In genomic region chr6:86017236-86017635, GRCh38 we compare ENCODE assay signal across 19 cellular contexts.
A peak's percentile ranks its signal among the peaks of the same experiment; 100 is the strongest.
DNase-seq lines count a peak whose midpoint lies in the region; ATAC-seq, FAIRE-seq and TF ChIP-seq lines count a peak whose summit lies in the region.
"Had no signal": no experiment of that assay in that cellular context is flagged by ENCODE, and none has a peak within 500 bp of the region (broad histone marks: within the 10 kb centered on the region; RNA-seq: fewer than 3 reads in every experiment).

No MANE protein-coding gene starts in this region.

- H3K27ac Mint-ChIP-seq in Calu3 (ENCODE audit: unreplicated experiment) (no peak overlapping the region), mesothelial cell of epicardium (no peak overlapping the region)
- H3K27ac Mint-ChIP-seq: memory B cell; T-helper 2 cell treated with Interferon-gamma antibody and Interleukin-4, amounts not matched to agents 5 μg/mL and 100 μg/mL, for 36 hours had no signal

- DNase-seq in Calu3 (no peak), H4 (ENCODE audit: low spot score) (no peak), H54 (ENCODE audit: insufficient read length, low spot score) (no peak), mesothelial cell of epicardium (ENCODE audit: low spot score in 2 of 2, unreplicated experiment in 2 of 2) (no peak)
- DNase-seq: activated CD4-positive, alpha-beta T cell treated with anti-CD3 and anti-CD28 coated beads, Interleukin-2, amount 50 U/mL, for 48 hours; activated naive CD4-positive, alpha-beta T cell treated with anti-CD3 and anti-CD28 coated beads, Interleukin-2, amount 50 U/mL, for 16 hours; cerebellar nuclear complex; DMS153; esophagus squamous epithelium; NCI-H1092; NCI-H510A; pancreas had no signal

- H3K36me3 Mint-ChIP-seq in Calu3 (ENCODE audit: insufficient read depth, unreplicated experiment) (no peaks in the 10 kb centered on the region), mesothelial cell of epicardium (no peaks in the 10 kb centered on the region)
- H3K36me3 Mint-ChIP-seq: memory B cell had no signal

- no peaks in the 10 kb centered on the region for H3K9me3 Mint-ChIP-seq in Calu3 (ENCODE audit: low read depth, unreplicated experiment)
- peaks cover 9% of the 10 kb centered on the region for H3K9me3 Mint-ChIP-seq in mesothelial cell of epicardium
- H3K9me3 Mint-ChIP-seq: memory B cell; T-helper 2 cell treated with Interferon-gamma antibody and Interleukin-4, amounts not matched to agents 5 μg/mL and 100 μg/mL, for 36 hours had no signal

- no TSS peak for BruUV-seq in Calu3 (replicated peaks; lab: Mats Ljungman, UMichigan)

- no peak overlapping the region for H3K4me3 Mint-ChIP-seq in Calu3 (ENCODE audit: low read depth, unreplicated experiment)
- H3K4me3 Mint-ChIP-seq in mesothelial cell of epicardium = no peak overlapping the region
- H3K4me3 Mint-ChIP-seq: memory B cell; T-helper 2 cell treated with Interferon-gamma antibody and Interleukin-4, amounts not matched to agents 5 μg/mL and 100 μg/mL, for 36 hours had no signal

- TF ChIP-seq CTCF in Calu3 (IDR thresholded peaks at IDR 0.05; ENCODE audit: unreplicated experiment) (no peak), mesothelial cell of epicardium (IDR thresholded peaks at IDR 0.05; ENCODE audit: unreplicated experiment) (no peak)

- intact Hi-C loops in Calu3 (cut with micrococcal nuclease; ENCODE audit: unreplicated experiment) = no loop called here

- ATAC-seq in GM18498 (IDR thresholded peaks at IDR 0.05; ENCODE audit: unreplicated experiment) = peak; percentile 72
- ATAC-seq in GM19372 (IDR thresholded peaks at IDR 0.05; ENCODE audit: low read depth, unreplicated experiment) = peak; percentile 64
- peak; percentile 78 for ATAC-seq in HG02610 (IDR thresholded peaks at IDR 0.05; ENCODE audit: unreplicated experiment)
- ATAC-seq in HG03354 (IDR thresholded peaks at IDR 0.05; ENCODE audit: poor library complexity, severe bottlenecking, unreplicated experiment) = peak; percentile 60
- ATAC-seq: pancreas had no signal

- H3K4me1 Mint-ChIP-seq in Calu3 (ENCODE audit: low read depth, unreplicated experiment) = peaks cover 9% of the 10 kb centered on the region
- peaks cover 5% of the 10 kb centered on the region for H3K4me1 Mint-ChIP-seq in mesothelial cell of epicardium
- H3K4me1 Mint-ChIP-seq: memory B cell had no signal

- no peak for FAIRE-seq in H54 (lab: Jason Lieb, UNC)
- FAIRE-seq: pancreas, urothelium cell line had no signal

- no peak for TF ChIP-seq POLR2A in H54 (IDR thresholded peaks at IDR 0.05; ENCODE audit: low read depth, low read length)

- H3K27me3 Mint-ChIP-seq in Calu3 (ENCODE audit: unreplicated experiment) = no peaks in the 10 kb centered on the region
- H3K27me3 Mint-ChIP-seq in mesothelial cell of epicardium (ENCODE audit: low read depth) = no peaks in the 10 kb centered on the region
- H3K27me3 Mint-ChIP-seq: memory B cell had no signal

- CTCF ChIA-PET in Calu3 (lab: Charles Lee) = interaction anchor here (1.0 kb wide), 1 partner anchor 19 kb away, joined by 7 read pairs; no protein-coding TSS in a partner anchor
